8 cellular contexts compared by ENCODE assay signal in genomic region chr17:77887464-77888241, GRCh38.
DNase-seq lines count a peak whose midpoint lies in the region; ATAC-seq and TF ChIP-seq lines count a peak whose summit lies in the region.

No MANE protein-coding gene starts in this region.

- peak; percentile 85 to 91 for ATAC-seq in activated T-cell treated with anti-CD3 and anti-CD28 coated beads, Interleukin-2, amount 50 U/mL, for 4 hours
- ATAC-seq in GM18519 (IDR thresholded peaks at IDR 0.05; ENCODE audit: low FRiP score, unreplicated experiment) = no peak
- ATAC-seq in GM19035 (IDR thresholded peaks at IDR 0.05; ENCODE audit: unreplicated experiment) = no peak

- peaks cover 50% of the 10 kb centered on the region for H3K4me1 Mint-ChIP-seq in activated T-cell treated with anti-CD3 and anti-CD28 coated beads, Interleukin-2, amount 50 U/mL, for 4 hours (ENCODE audit: low read depth)

- no peaks in the 10 kb centered on the region for H3K9me3 Mint-ChIP-seq in activated T-cell treated with anti-CD3 and anti-CD28 coated beads, Interleukin-2, amount 50 U/mL, for 4 hours

- DNase-seq in DMS153 treated with DMSO at 0.1 percent for 48 hours (lab: John Stamatoyannopoulos, UW; ENCODE audit: unreplicated experiment) (peak; percentile 23), NCI-H345 treated with DMSO at 0.1 percent for 48 hours (lab: John Stamatoyannopoulos, UW; ENCODE audit: unreplicated experiment) (peak; percentile 37), erythroblast (lab: John Stamatoyannopoulos, UW) (peak; percentile 24 to 44), mucosa of gallbladder (ENCODE audit: low spot score) (peak; percentile 80)
- peak; percentile 71 for DNase-seq in activated T-cell treated with anti-CD3 and anti-CD28 coated beads, Interleukin-2, amount 50 U/mL, for 4 hours
- DNase-seq in stimulated activated CD8-positive, alpha-beta memory T cell treated with anti-CD3 and anti-CD28 coated beads, Interleukin-4, amount 100 ng/mL, for 24 hours (ENCODE audit: low read depth) = peak; percentile 38

- no peak for TF ChIP-seq POLR2A in erythroblast (IDR thresholded peaks at IDR 0.05; ENCODE audit: low read length)

- no peaks in the 10 kb centered on the region for H3K36me3 Mint-ChIP-seq in activated T-cell treated with anti-CD3 and anti-CD28 coated beads, Interleukin-2, amount 50 U/mL, for 4 hours (ENCODE audit: insufficient read depth)

- no peaks in the 10 kb centered on the region for H3K27me3 Mint-ChIP-seq in activated T-cell treated with anti-CD3 and anti-CD28 coated beads, Interleukin-2, amount 50 U/mL, for 4 hours (ENCODE audit: low read depth)

- peak overlapping the region; percentile 84 for H3K4me3 Mint-ChIP-seq in activated T-cell treated with anti-CD3 and anti-CD28 coated beads, Interleukin-2, amount 50 U/mL, for 4 hours

Comparison
In these comparisons a context has a peak if more than half of its experiments do, and no peak if none do; other contexts are left out.
1. DNase-seq: peak in every context shown above with its lines; median percentile 80 in mucosa of gallbladder; 71 in activated T-cell treated with anti-CD3 and anti-CD28 coated beads, Interleukin-2, amount 50 U/mL, for 4 hours; 38 in stimulated activated CD8-positive, alpha-beta memory T cell treated with anti-CD3 and anti-CD28 coated beads, Interleukin-4, amount 100 ng/mL, for 24 hours; 37 in NCI-H345 treated with DMSO at 0.1 percent for 48 hours; 34 in erythroblast; 23 in DMS153 treated with DMSO at 0.1 percent for 48 hours.
2. ATAC-seq: peak in activated T-cell treated with anti-CD3 and anti-CD28 coated beads, Interleukin-2, amount 50 U/mL, for 4 hours (2 of 2); none in GM18519 (single experiment) and GM19035 (single experiment).